8 cellular contexts compared by ENCODE assay signal in the genomic region with DNA sequence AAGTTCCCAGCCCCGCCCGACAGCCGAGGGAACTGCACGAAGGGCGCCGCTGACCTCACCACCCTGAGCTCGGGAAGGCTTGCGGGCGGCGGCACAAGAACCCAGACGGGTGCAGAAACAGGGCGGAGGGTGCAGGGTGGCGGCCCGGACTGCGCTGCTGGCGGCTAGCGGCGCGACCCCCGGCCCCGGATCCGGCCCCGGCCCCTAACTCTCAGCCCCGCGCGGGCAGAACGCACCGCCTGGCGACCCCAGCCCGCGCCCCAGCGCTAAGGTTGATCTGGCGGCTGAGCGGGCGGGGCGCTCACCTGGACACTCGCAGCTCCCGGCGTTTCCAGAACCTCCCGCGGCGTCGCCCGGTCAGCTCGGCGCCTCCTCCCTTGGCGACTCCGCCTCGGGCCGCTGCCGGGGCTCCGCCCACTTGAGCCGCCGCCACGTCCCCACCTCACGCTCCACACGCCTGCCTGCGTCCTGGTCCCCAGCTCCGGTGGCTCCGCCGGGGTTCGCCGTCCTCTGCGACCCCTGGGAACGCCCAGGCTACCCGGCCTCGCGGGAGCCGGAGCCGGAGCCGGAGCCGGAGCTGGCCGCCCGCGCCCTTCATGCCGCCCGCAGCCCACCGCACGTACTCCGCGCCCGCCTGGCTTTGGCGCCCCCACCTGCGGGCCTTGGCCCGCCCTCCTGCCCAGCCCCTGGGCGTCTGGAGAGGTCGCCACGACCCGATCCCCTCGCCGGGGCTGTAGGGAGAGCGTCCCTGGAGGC. TPM values are rescaled to one million over a fixed set of nuclear protein-coding genes. Genes with fewer than 3 reads are reported as not detected.
DNase-seq lines count a peak whose midpoint lies in the region; ATAC-seq and TF ChIP-seq lines count a peak whose summit lies in the region.

A gene (minus strand): TSS at position 369 of the 756 bp plus-strand sequence. CDS start 9,227 bp downstream, outside the sequence.

- H3K4me1 Mint-ChIP-seq in progenitor cell of endocrine pancreas (ENCODE audit: low read depth): peaks cover 10% of the 10 kb centered on the region

- no peaks in the 10 kb centered on the region for H3K9me3 Mint-ChIP-seq in progenitor cell of endocrine pancreas (ENCODE audit: low read depth)

- peak within 1 kb of the TSS; percentile 56 for H3K9ac ChIP-seq in HUES48 (ENCODE audit: low read depth, low read length)

- no peak within 1 kb of the TSS for H3K27ac ChIP-seq in HUES48 (ENCODE audit: low read depth, low read length)

- TF ChIP-seq CTCF in astrocyte of the spinal cord (IDR thresholded peaks at IDR 0.05; ENCODE audit: low read depth, low read length) (no peak), progenitor cell of endocrine pancreas (IDR thresholded peaks at IDR 0.05; ENCODE audit: unreplicated experiment) (no peak)

- H3K36me3 Mint-ChIP-seq in progenitor cell of endocrine pancreas (ENCODE audit: insufficient read depth): no peaks in the 10 kb centered on the region

- DNase-seq in DMS79 treated with DMSO at 0.1 percent for 48 hours (lab: John Stamatoyannopoulos, UW) (peak; percentile 42), SK-MEL-5 (ENCODE audit: low read depth, low spot score) (peak; percentile 65), astrocyte of the spinal cord (ENCODE audit: low read depth, low spot score) (peak; percentile 67), hepatic stellate cell (ENCODE audit: low spot score) (peak; percentile 84), progenitor cell of endocrine pancreas (ENCODE audit: low spot score, unreplicated experiment) (peak; percentile 76)
- DNase-seq in NK-92 treated with Interleukin-12 subunit alpha and Interleukin-12 subunit beta, amount 100 ng/mL, for 24 hours (lab: John Stamatoyannopoulos, UW): no peak

- ATAC-seq in GM21515 (IDR thresholded peaks at IDR 0.05; ENCODE audit: unreplicated experiment): peak; percentile 95

- H3K4me1 ChIP-seq in HUES48 (ENCODE audit: control insufficient read depth, insufficient read depth, low read length): peaks cover 6% of the 10 kb centered on the region; the same call in 1 of the 2 replicates

- H3K27me3 Mint-ChIP-seq in progenitor cell of endocrine pancreas: peaks cover 50% of the 10 kb centered on the region

- H3K4me3 ChIP-seq in HUES48 (ENCODE audit: low read depth, low read length) (peak within 1 kb of the TSS; percentile 68), astrocyte of the spinal cord (ENCODE audit: low read depth, low read length) (peak within 1 kb of the TSS; percentile 64)

- H3K9me3 ChIP-seq in HUES48 (ENCODE audit: control insufficient read depth, insufficient read depth, low read length): no peaks in the 10 kb centered on the region

- in situ Hi-C loops in SK-MEL-5 (cut with HindIII; ENCODE audit: low pct_unique_long_range_greater_than_20kb, low sequenced_read_pairs): no loop called here
- in situ Hi-C loops in astrocyte of the spinal cord (cut with HindIII; ENCODE audit: low sequenced_read_pairs): no loop called here

- peak within 1 kb of the TSS; percentile 65 for H3K4me3 Mint-ChIP-seq in progenitor cell of endocrine pancreas (ENCODE audit: low read depth)

- H3K27me3 ChIP-seq in HUES48 (ENCODE audit: control insufficient read depth, insufficient read depth, low read length): peaks cover 30% of the 10 kb centered on the region

- H3K36me3 ChIP-seq in HUES48 (ENCODE audit: control insufficient read depth, insufficient read depth, low read length): no peaks in the 10 kb centered on the region

- no peak within 1 kb of the TSS for H3K27ac Mint-ChIP-seq in progenitor cell of endocrine pancreas

RNA-seq across cellular contexts. Expression of the gene that starts here (rescaled TPM):
- total RNA-seq in SK-MEL-5 (2014; rRNA removed; shearing (Covaris generic)): 66.3 and 69.8 TPM in 2 replicates
- 42.8 and 51.3 TPM in 2 replicates for polyA plus RNA-seq in SK-MEL-5 (2015; cell fraction: cytosol; rRNA removed)
- polyA plus RNA-seq in SK-MEL-5 (2015; cell fraction: nucleus; rRNA removed): 13.3 and 14.9 TPM in 2 replicates
- total RNA-seq in progenitor cell of endocrine pancreas: 18.5 and 23.8 TPM in 2 replicates
